ENCODE assay signal across 20 cellular contexts in genomic region chr4:6680372-6681034, GRCh38. TPM values are rescaled to one million over a fixed set of nuclear protein-coding genes. Genes with fewer than 3 reads are reported as not detected.
A peak's percentile ranks its signal among the peaks of the same experiment; 100 is the strongest.
DNase-seq lines count a peak whose midpoint lies in the region; ATAC-seq, FAIRE-seq and TF ChIP-seq lines count a peak whose summit lies in the region.
"Had no signal": no experiment of that assay in that cellular context is flagged by ENCODE, and none has a peak within 500 bp of the region (broad histone marks: within the 10 kb centered on the region; RNA-seq: fewer than 3 reads in every experiment).

No MANE protein-coding gene starts in this region.

- peaks cover 50% of the 10 kb centered on the region for H3K4me1 ChIP-seq in HepG2 (ENCODE audit: insufficient read depth, low read length)
- peaks cover 0 to 17% (median 8%) of the 10 kb centered on the region in 4 donors for H3K4me1 ChIP-seq in right lobe of liver
- peaks cover 9% of the 10 kb centered on the region for H3K4me1 ChIP-seq in Panc1 (ENCODE audit: control insufficient read depth, insufficient read depth, low read length)

- TF ChIP-seq CTCF in HepG2 (CRISPR knock-in tag; IDR thresholded peaks at IDR 0.05) (peak; percentile 31; the same call in 1 of the 2 replicates), right lobe of liver (IDR thresholded peaks at IDR 0.05) (no peak), Panc1 (IDR thresholded peaks at IDR 0.05) (no peak), foreskin fibroblast (IDR thresholded peaks at IDR 0.05; ENCODE audit: low read depth, low read length) (peak; percentile 2)

- TF ChIP-seq EP300 in HepG2 (IDR thresholded peaks at IDR 0.05; ENCODE audit: low read depth in 2 of 2, low read length in 2 of 2) = no peak
- no peak for TF ChIP-seq EP300 in HepG2 (CRISPR knock-in tag; IDR thresholded peaks at IDR 0.05; ENCODE audit: borderline replicate concordance)

- BruUV-seq in HepG2 (replicated peaks; lab: Mats Ljungman, UMichigan) = no TSS peak
- no TSS peak for BruUV-seq in Panc1 (replicated peaks; lab: Mats Ljungman, UMichigan)

- peak; percentile 52 for ATAC-seq in HepG2
- ATAC-seq in right lobe of liver = no peak
- ATAC-seq in Panc1 = peak; percentile 43; the same call in 1 of the 2 replicates
- no peak for ATAC-seq in HG02759 (IDR thresholded peaks at IDR 0.05; ENCODE audit: unreplicated experiment)
- ATAC-seq in HG02870 (IDR thresholded peaks at IDR 0.05; ENCODE audit: unreplicated experiment) = no peak
- ATAC-seq: body of pancreas had no signal

- DNase-seq in HepG2 (ENCODE audit: low spot score) (no peak), right lobe of liver (no peak), Panc1 (ENCODE audit: low read depth, low spot score) (no peak), foreskin fibroblast (no peak)
- no peak for DNase-seq in effector CD8-positive, alpha-beta T cell (lab: John Stamatoyannopoulos, UW)
- DNase-seq in stimulated activated CD4-positive, alpha-beta T cell treated with anti-CD3 and anti-CD28 coated beads, Interleukin-15, amount 100 ng/mL, for 24 hours = no peak
- DNase-seq: activated CD4-positive, alpha-beta T cell treated with anti-CD3 and anti-CD28 coated beads, Interleukin-2, amount 10 ng/mL, durations not matched to agents 24 days and 14 days; AML-193; body of pancreas; IMR-90; NCI-H1436; NCI-H446 treated with DMSO at 0.1 percent for 48 hours; psoas muscle; stimulated activated CD4-positive, alpha-beta T cell treated with anti-CD3 and anti-CD28 coated beads, Interleukin-2, amount 100 ng/mL, for 24 hours; T-helper 17 cell; upper lobe of right lung had no signal

- intact Hi-C loops in HepG2 (cut with micrococcal nuclease; ENCODE audit: unreplicated experiment) = loop anchor here (10.0 kb wide), 1 partner anchor 56 kb away; no protein-coding TSS in a partner anchor
- intact Hi-C loops in right lobe of liver (cut with DNase I) = no loop called here
- intact Hi-C loops in Panc1 (cut with micrococcal nuclease; ENCODE audit: unreplicated experiment) = no loop called here

- H3K4me3 ChIP-seq in HepG2 (replicated peaks in 1 of 3; ENCODE audit: insufficient read depth in 1 of 3, low read depth in 2 of 3, low read length in 3 of 3) (no peak overlapping the region), right lobe of liver (no peak overlapping the region), Panc1 (ENCODE audit: low read depth in 2 of 2, low read length in 2 of 2) (no peak overlapping the region), foreskin fibroblast (ENCODE audit: low read depth in 1 of 2, low read length in 2 of 2) (no peak overlapping the region)
- H3K4me3 ChIP-seq: body of pancreas, Peyer's patch, psoas muscle, upper lobe of right lung had no signal

- POLR2A ChIA-PET in HepG2 (lab: Yijun Ruan, JAX) (interaction anchor here (1.3 kb wide), 2 partner anchors 9 to 14 kb away, joined by 6 to 10 read pairs; partner anchors contain the start of gene S100P), Panc1 (lab: Charles Lee) (no interaction called here)

- TF ChIP-seq RAD21 in HepG2 (CRISPR knock-in tag; IDR thresholded peaks at IDR 0.05) = peak; percentile 20; the same call in 1 of the 2 replicates

- in situ Hi-C loops in HepG2 (cut with HindIII; ENCODE audit: extremely low pct_ligation_motif_present, low pct_unique_long_range_greater_than_20kb) (no loop called here), Panc1 (cut with HindIII; ENCODE audit: low pct_unique_long_range_greater_than_20kb, low sequenced_read_pairs) (no loop called here)

- H3K4me2 ChIP-seq in HepG2 (ENCODE audit: low read depth, low read length) = no peak overlapping the region

- WGBS in HepG2 (ENCODE audit: low lambda C conversion rate) = 94% methylated on average over 7 of the region's 10 CpGs
- 87% methylated on average over 3 of the region's 10 CpGs for WGBS in right lobe of liver (ENCODE audit: insufficient coverage, low coverage, low lambda C conversion rate, missing lambda C conversion rate)

- peaks cover 0 to 9% of the 10 kb centered on the region in 2 experiments; a peak in 2 of 5 replicates for H3K36me3 ChIP-seq in HepG2 (replicated peaks in 1 of 2; ENCODE audit: control insufficient read depth in 1 of 2, insufficient read depth in 2 of 2, low read length in 2 of 2)
- H3K36me3 ChIP-seq in right lobe of liver = peaks cover 0 to 1% (median 0%) of the 10 kb centered on the region in 4 donors
- H3K36me3 ChIP-seq in Panc1 (ENCODE audit: control insufficient read depth, insufficient read depth, low read length) = peaks cover 2% of the 10 kb centered on the region; the same call in 1 of the 2 replicates
- H3K36me3 ChIP-seq: Peyer's patch had no signal

- CTCF ChIA-PET in HepG2 (lab: Yijun Ruan, JAX; ENCODE audit: low intra/inter-chr PET ratio, low total read pairs) (interaction anchor here (1.6 kb wide), 1 partner anchor 8 kb away, joined by 4 read pairs; no protein-coding TSS in a partner anchor), Panc1 (lab: Charles Lee) (interaction anchor here (0.6 kb wide), 1 partner anchor 56 kb away, joined by 4 read pairs; no protein-coding TSS in a partner anchor)

- no peak overlapping the region for H3K27ac ChIP-seq in HepG2 (ENCODE audit: extremely low read length, insufficient read depth, low read length)
- no peak overlapping the region for H3K27ac ChIP-seq in right lobe of liver
- H3K27ac ChIP-seq in Panc1 (ENCODE audit: low read length) = no peak overlapping the region
- H3K27ac ChIP-seq: body of pancreas, Peyer's patch, psoas muscle, upper lobe of right lung had no signal

- peaks cover 22% of the 10 kb centered on the region for H3K79me2 ChIP-seq in HepG2 (ENCODE audit: insufficient read depth, low read length)

- TF ChIP-seq POLR2A in HepG2 (IDR thresholded peaks at IDR 0.05; ENCODE audit: insufficient read depth in 1 of 2, low read depth in 2 of 2, low read length in 2 of 2) (no peak), right lobe of liver (IDR thresholded peaks at IDR 0.05) (no peak)

- peaks cover 8% of the 10 kb centered on the region for H4K20me1 ChIP-seq in HepG2 (ENCODE audit: insufficient read depth, low read length)

- H3K9me3 ChIP-seq in HepG2 (ENCODE audit: low read length) = no peaks in the 10 kb centered on the region
- no peaks in the 10 kb centered on the region for H3K9me3 ChIP-seq in right lobe of liver
- no peaks in the 10 kb centered on the region for H3K9me3 ChIP-seq in Panc1 (ENCODE audit: control insufficient read depth, insufficient read depth, low read depth, low read length)
- H3K9me3 ChIP-seq: body of pancreas, Peyer's patch, psoas muscle, upper lobe of right lung had no signal

- H2AFZ ChIP-seq in HepG2 (ENCODE audit: low read length) = no peak overlapping the region

- no peak overlapping the region for H3K9ac ChIP-seq in HepG2 (ENCODE audit: insufficient read depth, low read depth, low read length)

- FAIRE-seq in HepG2 (lab: Jason Lieb, UNC) = no peak

- no peaks in the 10 kb centered on the region for H3K27me3 ChIP-seq in HepG2 (ENCODE audit: control insufficient read depth in 1 of 2, insufficient read depth in 2 of 2, low read length in 2 of 2)
- H3K27me3 ChIP-seq in right lobe of liver = no peaks in the 10 kb centered on the region
- H3K27me3 ChIP-seq in Panc1 (ENCODE audit: control insufficient read depth, insufficient read depth, low read length) = no peaks in the 10 kb centered on the region
- H3K27me3 ChIP-seq: body of pancreas, Peyer's patch, upper lobe of right lung had no signal

RNA-seq across cellular contexts. Expression of gene S100P, which starts 13.2 kb away (rescaled TPM):
- total RNA-seq in HepG2 (2016; rRNA removed; fragmentation: Illumina TruSeq; extraction: Trizol) (278 and 348 TPM in 2 replicates), right lobe of liver (1 to 10 TPM in 4 of 6 experiments, under 1 TPM in 2; 0.59 to 6.3 (median 2.7) TPM), Panc1 (2021; ENCODE audit: unreplicated experiment) (2.3 TPM)
- total RNA-seq in HepG2 (2016; cell fraction: cytosol; rRNA removed; fragmentation: Illumina TruSeq; extraction: Trizol; ENCODE audit: low read depth) = 36.9 and 39.1 TPM in 2 replicates
- 251 and 366 TPM in 2 replicates for total RNA-seq in HepG2 (2016; cell fraction: insoluble cytoplasmic fraction; rRNA removed; fragmentation: Illumina TruSeq; extraction: Trizol)
- total RNA-seq in HepG2 (2016; cell fraction: membrane; rRNA removed; fragmentation: Illumina TruSeq; extraction: Trizol) = 71.8 and 83.2 TPM in 2 replicates
- total RNA-seq in HepG2 (2016; cell fraction: nucleus; rRNA removed; fragmentation: Illumina TruSeq; extraction: Trizol) = 84.8 and 90.9 TPM in 2 replicates
- 1,649 and 1,898 TPM in 2 replicates for polyA plus RNA-seq in HepG2 (2011; rRNA removed)
- polyA plus RNA-seq in HepG2 (2011; cell fraction: cytosol; rRNA removed) = 422 and 472 TPM in 2 replicates
- 82.9 and 122 TPM in 2 replicates for polyA plus RNA-seq in HepG2 (2011; cell fraction: nucleus; rRNA removed)
- polyA plus RNA-seq in HepG2 (2012) = 700 and 2,334 TPM in 2 replicates
- polyA plus RNA-seq in HepG2 (2016; cell fraction: cytosol; fragmentation: Illumina TruSeq; extraction: Trizol; ENCODE audit: low read depth) = 30.5 and 35.0 TPM in 2 replicates
- 150 and 168 TPM in 2 replicates for polyA plus RNA-seq in HepG2 (2016; cell fraction: insoluble cytoplasmic fraction; fragmentation: Illumina TruSeq; extraction: Trizol; ENCODE audit: low read depth)
- polyA plus RNA-seq in HepG2 (2016; cell fraction: membrane; fragmentation: Illumina TruSeq; extraction: Trizol; ENCODE audit: low read depth) = 38.8 and 42.8 TPM in 2 replicates
- polyA plus RNA-seq in HepG2 (2016; cell fraction: nucleus; fragmentation: Illumina TruSeq; extraction: Trizol; ENCODE audit: insufficient read depth, low read depth) = 79.1 and 81.3 TPM in 2 replicates
- 151 and 198 TPM in 2 replicates for polyA minus RNA-seq in HepG2 (2011; rRNA and poly(A)+ RNA removed; ENCODE audit: low replicate concordance)
- polyA minus RNA-seq in HepG2 (2011; cell fraction: cytosol; rRNA and poly(A)+ RNA removed) = 87.0 and 146 TPM in 2 replicates
- polyA minus RNA-seq in HepG2 (2011; cell fraction: nucleus; rRNA and poly(A)+ RNA removed) = 37.3 and 51.0 TPM in 2 replicates
- 0.88 TPM for polyA plus RNA-seq in Panc1 (2012; ENCODE audit: insufficient read length)
- total RNA-seq: glomerular endothelial cell, IMR-90 had no signal
- polyA plus RNA-seq: IMR-90 had no signal

RNA-seq across cellular contexts. Expression of gene MRFAP1L1, which starts 29.2 kb away (rescaled TPM):
- 76.6 and 124 TPM in 2 replicates for total RNA-seq in HepG2 (2016; rRNA removed; fragmentation: Illumina TruSeq; extraction: Trizol)
- total RNA-seq in HepG2 (2016; cell fraction: cytosol; rRNA removed; fragmentation: Illumina TruSeq; extraction: Trizol; ENCODE audit: low read depth) = 12.0 and 14.9 TPM in 2 replicates
- 82.6 and 130 TPM in 2 replicates for total RNA-seq in HepG2 (2016; cell fraction: insoluble cytoplasmic fraction; rRNA removed; fragmentation: Illumina TruSeq; extraction: Trizol)
- total RNA-seq in HepG2 (2016; cell fraction: membrane; rRNA removed; fragmentation: Illumina TruSeq; extraction: Trizol) = 36.1 and 39.2 TPM in 2 replicates
- total RNA-seq in HepG2 (2016; cell fraction: nucleus; rRNA removed; fragmentation: Illumina TruSeq; extraction: Trizol) = 35.4 and 41.2 TPM in 2 replicates
- polyA plus RNA-seq in HepG2 (2011; rRNA removed) = 39.9 and 44.8 TPM in 2 replicates
- polyA plus RNA-seq in HepG2 (2011; cell fraction: cytosol; rRNA removed) = 29.0 and 43.5 TPM in 2 replicates
- 12.5 and 20.0 TPM in 2 replicates for polyA plus RNA-seq in HepG2 (2011; cell fraction: nucleus; rRNA removed)
- polyA plus RNA-seq in HepG2 (2012) = 55.6 and 62.7 TPM in 2 replicates
- polyA plus RNA-seq in HepG2 (2016; cell fraction: cytosol; fragmentation: Illumina TruSeq; extraction: Trizol; ENCODE audit: low read depth) = 6.5 and 6.6 TPM in 2 replicates
- polyA plus RNA-seq in HepG2 (2016; cell fraction: insoluble cytoplasmic fraction; fragmentation: Illumina TruSeq; extraction: Trizol; ENCODE audit: low read depth) = 143 and 162 TPM in 2 replicates
- polyA plus RNA-seq in HepG2 (2016; cell fraction: membrane; fragmentation: Illumina TruSeq; extraction: Trizol; ENCODE audit: low read depth) = 21.2 and 21.7 TPM in 2 replicates
- polyA plus RNA-seq in HepG2 (2016; cell fraction: nucleus; fragmentation: Illumina TruSeq; extraction: Trizol; ENCODE audit: insufficient read depth, low read depth) = 60.2 and 60.7 TPM in 2 replicates
- polyA minus RNA-seq in HepG2 (2011; rRNA and poly(A)+ RNA removed; ENCODE audit: low replicate concordance) = 10.4 and 12.8 TPM in 2 replicates
- polyA minus RNA-seq in HepG2 (2011; cell fraction: cytosol; rRNA and poly(A)+ RNA removed) = 13.6 and 15.5 TPM in 2 replicates
- 16.1 and 16.2 TPM in 2 replicates for polyA minus RNA-seq in HepG2 (2011; cell fraction: nucleus; rRNA and poly(A)+ RNA removed)
- 10 to 100 TPM; 18.9 to 30.7 (median 28.4) TPM for total RNA-seq in right lobe of liver
- 29.5 TPM for total RNA-seq in Panc1 (2021; ENCODE audit: unreplicated experiment)
- polyA plus RNA-seq in Panc1 (2012; ENCODE audit: insufficient read length) = 25.8 TPM

RNA-seq across cellular contexts. Expression of gene BLOC1S4, which starts 35.5 kb away (rescaled TPM):
- total RNA-seq in HepG2 (2016; rRNA removed; fragmentation: Illumina TruSeq; extraction: Trizol) = 18.7 and 20.9 TPM in 2 replicates
- total RNA-seq in HepG2 (2016; cell fraction: cytosol; rRNA removed; fragmentation: Illumina TruSeq; extraction: Trizol; ENCODE audit: low read depth) = 4.7 and 6.1 TPM in 2 replicates
- total RNA-seq in HepG2 (2016; cell fraction: insoluble cytoplasmic fraction; rRNA removed; fragmentation: Illumina TruSeq; extraction: Trizol) = 19.1 and 20.1 TPM in 2 replicates
- total RNA-seq in HepG2 (2016; cell fraction: membrane; rRNA removed; fragmentation: Illumina TruSeq; extraction: Trizol) = 11.7 and 12.0 TPM in 2 replicates
- total RNA-seq in HepG2 (2016; cell fraction: nucleus; rRNA removed; fragmentation: Illumina TruSeq; extraction: Trizol) = 7.6 and 7.9 TPM in 2 replicates
- polyA plus RNA-seq in HepG2 (2011; rRNA removed) = 15.5 and 17.6 TPM in 2 replicates
- 19.4 and 26.2 TPM in 2 replicates for polyA plus RNA-seq in HepG2 (2011; cell fraction: cytosol; rRNA removed)
- 9.3 and 10.5 TPM in 2 replicates for polyA plus RNA-seq in HepG2 (2011; cell fraction: nucleus; rRNA removed)
- polyA plus RNA-seq in HepG2 (2012) = 10.5 and 11.1 TPM in 2 replicates
- polyA plus RNA-seq in HepG2 (2016; cell fraction: cytosol; fragmentation: Illumina TruSeq; extraction: Trizol; ENCODE audit: low read depth) = 3.6 and 4.1 TPM in 2 replicates
- polyA plus RNA-seq in HepG2 (2016; cell fraction: insoluble cytoplasmic fraction; fragmentation: Illumina TruSeq; extraction: Trizol; ENCODE audit: low read depth) = 22.2 and 23.4 TPM in 2 replicates
- polyA plus RNA-seq in HepG2 (2016; cell fraction: membrane; fragmentation: Illumina TruSeq; extraction: Trizol; ENCODE audit: low read depth) = 7.5 and 8.0 TPM in 2 replicates
- polyA plus RNA-seq in HepG2 (2016; cell fraction: nucleus; fragmentation: Illumina TruSeq; extraction: Trizol; ENCODE audit: insufficient read depth, low read depth) = 10.3 and 14.0 TPM in 2 replicates
- polyA minus RNA-seq in HepG2 (2011; rRNA and poly(A)+ RNA removed; ENCODE audit: low replicate concordance) = 5.1 and 16.2 TPM in 2 replicates
- polyA minus RNA-seq in HepG2 (2011; cell fraction: cytosol; rRNA and poly(A)+ RNA removed) = 9.3 and 9.9 TPM in 2 replicates
- 5.5 and 7.0 TPM in 2 replicates for polyA minus RNA-seq in HepG2 (2011; cell fraction: nucleus; rRNA and poly(A)+ RNA removed)
- 1 to 10 TPM; 3.0 to 9.9 (median 6.6) TPM for total RNA-seq in right lobe of liver
- total RNA-seq in Panc1 (2021; ENCODE audit: unreplicated experiment) = 10.7 TPM
- polyA plus RNA-seq in Panc1 (2012; ENCODE audit: insufficient read length) = 15.2 TPM

RNA-seq across cellular contexts. Expression of gene MRFAP1, which starts 40.0 kb away (rescaled TPM):
- total RNA-seq in HepG2 (2016; rRNA removed; fragmentation: Illumina TruSeq; extraction: Trizol) = 158 and 254 TPM in 2 replicates
- 31.0 and 37.7 TPM in 2 replicates for total RNA-seq in HepG2 (2016; cell fraction: cytosol; rRNA removed; fragmentation: Illumina TruSeq; extraction: Trizol; ENCODE audit: low read depth)
- 174 and 249 TPM in 2 replicates for total RNA-seq in HepG2 (2016; cell fraction: insoluble cytoplasmic fraction; rRNA removed; fragmentation: Illumina TruSeq; extraction: Trizol)
- total RNA-seq in HepG2 (2016; cell fraction: membrane; rRNA removed; fragmentation: Illumina TruSeq; extraction: Trizol) = 87.0 and 105 TPM in 2 replicates
- 67.5 and 68.6 TPM in 2 replicates for total RNA-seq in HepG2 (2016; cell fraction: nucleus; rRNA removed; fragmentation: Illumina TruSeq; extraction: Trizol)
- polyA plus RNA-seq in HepG2 (2011; rRNA removed) = 103 and 112 TPM in 2 replicates
- 110 and 141 TPM in 2 replicates for polyA plus RNA-seq in HepG2 (2011; cell fraction: cytosol; rRNA removed)
- polyA plus RNA-seq in HepG2 (2011; cell fraction: nucleus; rRNA removed) = 54.5 and 54.7 TPM in 2 replicates
- 198 and 236 TPM in 2 replicates for polyA plus RNA-seq in HepG2 (2012)
- 55.7 and 56.7 TPM in 2 replicates for polyA plus RNA-seq in HepG2 (2016; cell fraction: cytosol; fragmentation: Illumina TruSeq; extraction: Trizol; ENCODE audit: low read depth)
- polyA plus RNA-seq in HepG2 (2016; cell fraction: insoluble cytoplasmic fraction; fragmentation: Illumina TruSeq; extraction: Trizol; ENCODE audit: low read depth) = 509 and 563 TPM in 2 replicates
- 117 and 129 TPM in 2 replicates for polyA plus RNA-seq in HepG2 (2016; cell fraction: membrane; fragmentation: Illumina TruSeq; extraction: Trizol; ENCODE audit: low read depth)
- polyA plus RNA-seq in HepG2 (2016; cell fraction: nucleus; fragmentation: Illumina TruSeq; extraction: Trizol; ENCODE audit: insufficient read depth, low read depth) = 205 and 206 TPM in 2 replicates
- polyA minus RNA-seq in HepG2 (2011; rRNA and poly(A)+ RNA removed; ENCODE audit: low replicate concordance) = 19.4 and 22.0 TPM in 2 replicates
- 29.9 and 30.5 TPM in 2 replicates for polyA minus RNA-seq in HepG2 (2011; cell fraction: cytosol; rRNA and poly(A)+ RNA removed)
- polyA minus RNA-seq in HepG2 (2011; cell fraction: nucleus; rRNA and poly(A)+ RNA removed) = 21.4 and 24.6 TPM in 2 replicates
- 100 to 1,000 TPM; 103 to 166 (median 129) TPM for total RNA-seq in right lobe of liver
- 212 TPM for total RNA-seq in Panc1 (2021; ENCODE audit: unreplicated experiment)
- 386 TPM for polyA plus RNA-seq in Panc1 (2012; ENCODE audit: insufficient read length)

Comparison
In these comparisons a context has a peak if more than half of its experiments do, and no peak if none do; other contexts are left out.
1. ATAC-seq: peak in HepG2 (single experiment) and Panc1 (single experiment); none in right lobe of liver (0 of 4), HG02759 (single experiment) and HG02870 (single experiment).
2. CTCF ChIP-seq: peak in HepG2 (single experiment) and foreskin fibroblast (single experiment); none in right lobe of liver (0 of 4) and Panc1 (single experiment).
3. RNA of gene S100P, which starts 13.2 kb away (total RNA-seq): 36.9 to 366 TPM in HepG2; 0.59 to 6.3 TPM in right lobe of liver and 2.3 TPM in Panc1 (single experiment); every median in the first group is over 4 times any median in the second.